ENCODE assay signal across 24 cellular contexts in the genomic region with DNA sequence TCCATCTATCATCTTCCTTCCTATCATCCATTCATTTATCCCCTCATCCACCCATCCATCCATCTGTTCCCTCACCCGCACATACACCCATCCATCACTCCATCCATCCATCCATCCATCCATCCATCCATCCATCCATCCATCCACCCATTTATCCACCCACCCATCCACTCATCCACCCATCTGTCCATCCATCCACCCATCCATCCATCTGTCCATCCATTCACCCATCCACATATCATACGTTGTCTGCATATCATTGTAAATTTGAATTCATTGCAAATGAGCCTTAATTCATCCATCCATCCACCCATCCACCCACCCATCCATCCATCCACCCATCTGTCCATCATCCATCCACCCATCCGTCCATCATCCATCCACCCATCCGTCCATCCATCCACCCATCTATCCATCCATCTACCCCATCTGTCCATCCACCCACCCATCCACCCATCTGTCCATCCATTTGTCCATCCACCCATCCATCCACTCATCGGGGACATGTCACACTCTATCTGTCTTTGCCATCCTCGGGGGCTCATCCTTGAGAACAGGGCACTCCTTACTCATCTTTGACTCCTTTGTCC. TPM values are rescaled to one million over a fixed set of nuclear protein-coding genes. Genes with fewer than 3 reads are reported as not detected.
DNase-seq lines count a peak whose midpoint lies in the region; ATAC-seq, FAIRE-seq and TF ChIP-seq lines count a peak whose summit lies in the region.
"Had no signal": no experiment of that assay in that cellular context is flagged by ENCODE, and none has a peak within 500 bp of the region (broad histone marks: within the 10 kb centered on the region; RNA-seq: fewer than 3 reads in every experiment).

No MANE protein-coding gene starts in this region.

- peak overlapping the region; percentile 2 for H3K27ac Mint-ChIP-seq in activated CD4-positive, alpha-beta T cell treated with anti-CD3 and anti-CD28 coated beads, Interleukin-2, amount 10 ng/mL, durations not matched to agents 24 days and 14 days
- H3K27ac Mint-ChIP-seq in astrocyte (ENCODE audit: unreplicated experiment) = no peak overlapping the region
- H3K27ac Mint-ChIP-seq in naive B cell = peak overlapping the region in 4 of 6 donors; percentile 92 to 100 (median 96)
- H3K27ac Mint-ChIP-seq in type B pancreatic cell = peak overlapping the region; percentile 20
- no peak overlapping the region for H3K27ac Mint-ChIP-seq in nephron progenitor cell
- H3K27ac Mint-ChIP-seq: activated CD8-positive, alpha-beta T cell treated with anti-CD3 and anti-CD28 coated beads for 36 hours had no signal

- no peak for DNase-seq in activated CD4-positive, alpha-beta T cell treated with anti-CD3 and anti-CD28 coated beads, Interleukin-2, amount 10 ng/mL, durations not matched to agents 24 days and 14 days
- no peak for DNase-seq in activated CD4-positive, alpha-beta T cell treated with anti-CD3 and anti-CD28 coated beads for 4 hours
- DNase-seq in astrocyte (ENCODE audit: low read depth) = no peak
- DNase-seq in naive B cell = no peak
- no peak for DNase-seq in type B pancreatic cell (ENCODE audit: extremely low spot score, unreplicated experiment)
- no peak for DNase-seq in occipital lobe (lab: John Stamatoyannopoulos, UW)
- DNase-seq in nephron progenitor cell = no peak
- DNase-seq in SIG-M5 (lab: John Stamatoyannopoulos, UW) = no peak
- DNase-seq: activated CD8-positive, alpha-beta T cell treated with anti-CD3 and anti-CD28 coated beads for 36 hours; activated gamma-delta T cell; cortex of kidney; DMS153; kidney glomerular epithelial cell; NCI-H1694; NCI-H510A treated with DMSO at 0.1 percent for 48 hours; SHP77 treated with DMSO at 0.1 percent for 48 hours; stimulated activated CD4-positive, alpha-beta T cell treated with anti-CD3 and anti-CD28 coated beads, Interleukin-4, amount 100 ng/mL, for 1 hour; stimulated activated naive CD4-positive, alpha-beta T cell treated with Interleukin-2 at 50 U/mL for 16 hours had no signal

- H3K4me3 Mint-ChIP-seq in activated CD4-positive, alpha-beta T cell treated with anti-CD3 and anti-CD28 coated beads, Interleukin-2, amount 10 ng/mL, durations not matched to agents 24 days and 14 days = no peak overlapping the region
- H3K4me3 Mint-ChIP-seq in astrocyte (ENCODE audit: unreplicated experiment) = no peak overlapping the region
- peak overlapping the region in 7 of 8 donors; percentile 29 to 99 (median 54) for H3K4me3 Mint-ChIP-seq in naive B cell
- H3K4me3 Mint-ChIP-seq in type B pancreatic cell = no peak overlapping the region
- no peak overlapping the region for H3K4me3 Mint-ChIP-seq in nephron progenitor cell
- H3K4me3 Mint-ChIP-seq: activated CD8-positive, alpha-beta T cell treated with anti-CD3 and anti-CD28 coated beads for 36 hours; HFFc6 had no signal

- no peak overlapping the region for H3K27ac ChIP-seq in astrocyte (ENCODE audit: low read depth, low read length)
- H3K27ac ChIP-seq: breast epithelium, KMS-11 had no signal

- peaks cover 5% of the 10 kb centered on the region for H3K9me3 Mint-ChIP-seq in activated CD4-positive, alpha-beta T cell treated with anti-CD3 and anti-CD28 coated beads, Interleukin-2, amount 10 ng/mL, durations not matched to agents 24 days and 14 days
- peaks cover 2% of the 10 kb centered on the region for H3K9me3 Mint-ChIP-seq in astrocyte (ENCODE audit: unreplicated experiment)
- H3K9me3 Mint-ChIP-seq in naive B cell = peaks cover 0 to 7% (median 0%) of the 10 kb centered on the region in 7 donors
- no peaks in the 10 kb centered on the region for H3K9me3 Mint-ChIP-seq in type B pancreatic cell
- no peaks in the 10 kb centered on the region for H3K9me3 Mint-ChIP-seq in nephron progenitor cell
- H3K9me3 Mint-ChIP-seq: activated CD8-positive, alpha-beta T cell treated with anti-CD3 and anti-CD28 coated beads for 36 hours; HFFc6 had no signal

- no peaks in the 10 kb centered on the region for H3K27me3 ChIP-seq in astrocyte (ENCODE audit: insufficient read depth, low read length)
- H3K27me3 ChIP-seq: breast epithelium, tibial nerve had no signal

- H4K20me1 ChIP-seq in astrocyte (ENCODE audit: insufficient read depth, low read length) = no peaks in the 10 kb centered on the region

- TF ChIP-seq CTCF in astrocyte (IDR thresholded peaks at IDR 0.05; ENCODE audit: insufficient read depth, low read depth, low read length) = no peak
- TF ChIP-seq CTCF in type B pancreatic cell (conservative IDR thresholded peaks at IDR 0.05) = no peak
- no peak for TF ChIP-seq CTCF in nephron progenitor cell (IDR thresholded peaks at IDR 0.05)

- H3K4me1 ChIP-seq in astrocyte (ENCODE audit: insufficient read depth, low read length) = peaks cover 58% of the 10 kb centered on the region

- H3K4me1 Mint-ChIP-seq in activated CD4-positive, alpha-beta T cell treated with anti-CD3 and anti-CD28 coated beads, Interleukin-2, amount 10 ng/mL, durations not matched to agents 24 days and 14 days = peaks cover 10% of the 10 kb centered on the region
- H3K4me1 Mint-ChIP-seq in astrocyte (ENCODE audit: low read depth, unreplicated experiment) (peaks cover 37% of the 10 kb centered on the region), naive B cell (peaks cover 67 to 95% (median 72%) of the 10 kb centered on the region in 3 donors), type B pancreatic cell (ENCODE audit: unreplicated experiment) (peaks cover 4% of the 10 kb centered on the region), nephron progenitor cell (peaks cover 60% of the 10 kb centered on the region)

- H3K4me2 ChIP-seq in astrocyte (ENCODE audit: low read length) = peak overlapping the region; percentile 56
- H3K4me2 ChIP-seq: KMS-11 had no signal

- H2AFZ ChIP-seq in astrocyte (ENCODE audit: low read depth, low read length) = no peak overlapping the region

- H3K79me2 ChIP-seq in astrocyte (ENCODE audit: insufficient read depth, low read length) = no peaks in the 10 kb centered on the region

- no peaks in the 10 kb centered on the region for H3K36me3 ChIP-seq in astrocyte (ENCODE audit: insufficient read depth, low read length)
- H3K36me3 ChIP-seq: breast epithelium, tibial nerve had no signal

- intact Hi-C loops in activated CD4-positive, alpha-beta T cell treated with anti-CD3 and anti-CD28 coated beads, Interleukin-2, amount 10 ng/mL, durations not matched to agents 24 days and 14 days (cut with micrococcal nuclease) = no loop called here

- no peaks in the 10 kb centered on the region for H3K27me3 Mint-ChIP-seq in activated CD4-positive, alpha-beta T cell treated with anti-CD3 and anti-CD28 coated beads, Interleukin-2, amount 10 ng/mL, durations not matched to agents 24 days and 14 days
- peaks cover 21% of the 10 kb centered on the region for H3K27me3 Mint-ChIP-seq in astrocyte (ENCODE audit: low read depth, unreplicated experiment)
- H3K27me3 Mint-ChIP-seq in naive B cell = no peaks in the 10 kb centered on the region
- no peaks in the 10 kb centered on the region for H3K27me3 Mint-ChIP-seq in type B pancreatic cell
- no peaks in the 10 kb centered on the region for H3K27me3 Mint-ChIP-seq in nephron progenitor cell (ENCODE audit: low read depth, poor library complexity)
- H3K27me3 Mint-ChIP-seq: activated CD8-positive, alpha-beta T cell treated with anti-CD3 and anti-CD28 coated beads for 36 hours had no signal

- no peak overlapping the region for H3K9ac ChIP-seq in astrocyte (ENCODE audit: low read length)
- H3K9ac ChIP-seq: KMS-11 had no signal

- H3K9me3 ChIP-seq in astrocyte (ENCODE audit: insufficient read depth, low read depth, low read length) = no peaks in the 10 kb centered on the region
- H3K9me3 ChIP-seq: breast epithelium, tibial nerve had no signal

- no peak for ATAC-seq in naive B cell (ENCODE audit: low read depth in 2 of 2)

- no peaks in the 10 kb centered on the region for H3K36me3 Mint-ChIP-seq in activated CD4-positive, alpha-beta T cell treated with anti-CD3 and anti-CD28 coated beads, Interleukin-2, amount 10 ng/mL, durations not matched to agents 24 days and 14 days (ENCODE audit: low read depth)
- no peaks in the 10 kb centered on the region for H3K36me3 Mint-ChIP-seq in astrocyte (ENCODE audit: low read depth, unreplicated experiment)
- H3K36me3 Mint-ChIP-seq in naive B cell = peaks cover 5 to 8% of the 10 kb centered on the region in 2 donors
- no peaks in the 10 kb centered on the region for H3K36me3 Mint-ChIP-seq in type B pancreatic cell
- H3K36me3 Mint-ChIP-seq in nephron progenitor cell (ENCODE audit: low read depth) = no peaks in the 10 kb centered on the region

- FAIRE-seq in astrocyte (lab: Jason Lieb, UNC) = no peak
- FAIRE-seq: endometrium, G401.6 had no signal

- no peak overlapping the region for H3K4me3 ChIP-seq in astrocyte (ENCODE audit: insufficient read depth, low read depth, low read length)
- H3K4me3 ChIP-seq: breast epithelium, tibial nerve had no signal

RNA-seq across cellular contexts. Expression of a gene that starts 48.9 kb away (rescaled TPM):
- 22.5 TPM in 2 replicates for total RNA-seq in activated CD4-positive, alpha-beta T cell treated with anti-CD3 and anti-CD28 coated beads, Interleukin-2, amount 10 ng/mL, durations not matched to agents 24 days and 14 days
- 29.5 and 31.0 TPM in 2 replicates for total RNA-seq in astrocyte
- polyA plus RNA-seq in naive B cell (ENCODE audit: low read depth in 6 of 6) = 10 to 100 TPM; 14.6 to 73.4 (median 36.9) TPM
- total RNA-seq in type B pancreatic cell (ENCODE audit: low replicate concordance) = 28.5 and 33.1 TPM in 2 replicates
- total RNA-seq in occipital lobe = 14.3 TPM

Comparison
In these comparisons a context has a peak if more than half of its experiments do, and no peak if none do; other contexts are left out.
1. H3K27ac Mint-ChIP-seq: peak in activated CD4-positive, alpha-beta T cell treated with anti-CD3 and anti-CD28 coated beads, Interleukin-2, amount 10 ng/mL, durations not matched to agents 24 days and 14 days (single experiment), naive B cell (4 of 6) and type B pancreatic cell (single experiment); none in astrocyte (single experiment) and nephron progenitor cell (single experiment).
2. H3K4me3 Mint-ChIP-seq: peak in naive B cell (7 of 8); none in activated CD4-positive, alpha-beta T cell treated with anti-CD3 and anti-CD28 coated beads, Interleukin-2, amount 10 ng/mL, durations not matched to agents 24 days and 14 days (single experiment), astrocyte (single experiment), type B pancreatic cell (single experiment) and nephron progenitor cell (single experiment).